In genomic region chr17:81420769-81421462, GRCh38 we compare ENCODE assay signal across 11 cellular contexts. TPM values are rescaled to one million over a fixed set of nuclear protein-coding genes. Genes with fewer than 3 reads are reported as not detected.
DNase-seq lines count a peak whose midpoint lies in the region; ATAC-seq and TF ChIP-seq lines count a peak whose summit lies in the region.
"Had no signal": no experiment of that assay in that cellular context is flagged by ENCODE, and none has a peak within 500 bp of the region (broad histone marks: within the 10 kb centered on the region; RNA-seq: fewer than 3 reads in every experiment).

No MANE protein-coding gene starts in this region.

- no peaks in the 10 kb centered on the region for H3K27me3 ChIP-seq in ovary

- peak overlapping the region; percentile 77 for H3K9ac ChIP-seq in SK-N-MC (ENCODE audit: insufficient read length)

- CTCF ChIA-PET in WTC11 (lab: Charles Lee): interaction anchor here (0.9 to 3.6 kb wide), 5 partner anchors 10 to 102 kb away, joined by 3 to 22 read pairs (median 5); no protein-coding TSS in a partner anchor

- no peak overlapping the region for H3K4me3 Mint-ChIP-seq in WTC11
- H3K4me3 Mint-ChIP-seq: activated naive CD8-positive, alpha-beta T cell treated with anti-CD3 and anti-CD28 coated beads, Interleukin-2, amount 50 U/mL, for 24 hours had no signal

- H3K9me3 ChIP-seq in SK-N-MC (ENCODE audit: low read depth, low read length): no peaks in the 10 kb centered on the region
- no peaks in the 10 kb centered on the region for H3K9me3 ChIP-seq in ovary

- no peak for TF ChIP-seq EP300 in ovary (IDR thresholded peaks at IDR 0.05)

- H3K27ac ChIP-seq in SK-N-MC (peak overlapping the region; percentile 98), ovary (peak overlapping the region; percentile 65 to 90)

- no peaks in the 10 kb centered on the region for H3K36me3 Mint-ChIP-seq in WTC11

- TF ChIP-seq CTCF in ovary (IDR thresholded peaks at IDR 0.05) (no peak), WTC11 (IDR thresholded peaks at IDR 0.05) (no peak)

- H3K9me3 Mint-ChIP-seq in WTC11: no peaks in the 10 kb centered on the region
- H3K9me3 Mint-ChIP-seq: activated naive CD8-positive, alpha-beta T cell treated with anti-CD3 and anti-CD28 coated beads, Interleukin-2, amount 50 U/mL, for 24 hours had no signal

- 48 to 78% (median 60%) methylated on average over 13 to 24 of the region's 24 CpGs for WGBS in ovary, 3 donors

- H3K4me3 ChIP-seq in SK-N-MC: no peak overlapping the region
- H3K4me3 ChIP-seq in ovary: no peak overlapping the region

- H3K36me3 ChIP-seq in SK-N-MC (ENCODE audit: insufficient read depth, low read length): peaks cover 6% of the 10 kb centered on the region; the same call in 1 of the 2 replicates
- H3K36me3 ChIP-seq in ovary: no peaks in the 10 kb centered on the region

- DNase-seq in A172 (ENCODE audit: low spot score) (peak; percentile 50), SK-N-MC (ENCODE audit: low read depth, low spot score) (no peak), globus pallidus (ENCODE audit: low spot score) (peak; percentile 88), ovary (peak; percentile 74 to 87 (median 81)), GOT3 (lab: John Stamatoyannopoulos, UW) (no peak), NCI-H2227 (lab: John Stamatoyannopoulos, UW; ENCODE audit: unreplicated experiment) (no peak), WTC11 (ENCODE audit: low spot score) (no peak), cortex of kidney (lab: John Stamatoyannopoulos, UW) (no peak)
- DNase-seq: activated CD4-positive, alpha-beta T cell treated with anti-CD3 and anti-CD28 coated beads, Interleukin-2, amount 50 U/mL, for 48 hours; activated naive CD8-positive, alpha-beta T cell treated with anti-CD3 and anti-CD28 coated beads, Interleukin-2, amount 50 U/mL, for 24 hours; NCI-H1417 had no signal

- no peak for TF ChIP-seq POLR2A in ovary (IDR thresholded peaks at IDR 0.05)

- no peaks in the 10 kb centered on the region for H3K4me1 Mint-ChIP-seq in WTC11
- H3K4me1 Mint-ChIP-seq: activated naive CD8-positive, alpha-beta T cell treated with anti-CD3 and anti-CD28 coated beads, Interleukin-2, amount 50 U/mL, for 24 hours had no signal

- peaks cover 48% of the 10 kb centered on the region for H3K4me1 ChIP-seq in ovary (ENCODE audit: insufficient read depth)

- ATAC-seq in WTC11: no peak
- ATAC-seq: activated naive CD8-positive, alpha-beta T cell treated with anti-CD3 and anti-CD28 coated beads, Interleukin-2, amount 50 U/mL, for 24 hours had no signal

- intact Hi-C loops in ovary (cut with DNase I): loop anchor here in 1 of 4 donors (10.0 kb wide), 1 partner anchor 64 kb away; no protein-coding TSS in a partner anchor

- POLR2A ChIA-PET in WTC11 (lab: Charles Lee): no interaction called here

- H3K27ac Mint-ChIP-seq in WTC11: no peak overlapping the region
- H3K27ac Mint-ChIP-seq: activated naive CD8-positive, alpha-beta T cell treated with anti-CD3 and anti-CD28 coated beads, Interleukin-2, amount 50 U/mL, for 24 hours had no signal

- H3K27me3 Mint-ChIP-seq in WTC11 (ENCODE audit: low read depth): no peaks in the 10 kb centered on the region

TF ChIP-seq in WTC11, 78 proteins besides CTCF, POLR2A, EP300 and RAD21:
- TF ChIP-seq ZNF232 (CRISPR knock-in tag; IDR thresholded peaks at IDR 0.05) (no peak), E2F5 (CRISPR knock-in tag; IDR thresholded peaks at IDR 0.05) (no peak), ZNF416 (CRISPR knock-in tag; IDR thresholded peaks at IDR 0.05) (no peak), GABPB1 (CRISPR knock-in tag; IDR thresholded peaks at IDR 0.05) (no peak), ATF3 (CRISPR knock-in tag; conservative IDR thresholded peaks at IDR 0.05) (no peak), HMGXB4 (CRISPR knock-in tag; IDR thresholded peaks at IDR 0.05) (no peak), FOXP4 (CRISPR knock-in tag; IDR thresholded peaks at IDR 0.05) (no peak), ERG (CRISPR knock-in tag; IDR thresholded peaks at IDR 0.05) (no peak), HMGA2 (CRISPR knock-in tag; IDR thresholded peaks at IDR 0.05) (no peak), MYBL2 (CRISPR knock-in tag; IDR thresholded peaks at IDR 0.05) (no peak), SMAD4 (CRISPR knock-in tag; IDR thresholded peaks at IDR 0.05) (no peak)

RNA-seq across cellular contexts. Expression of gene BAHCC1, which starts 25.7 kb away (rescaled TPM):
- total RNA-seq in A172 (2014; rRNA removed; shearing (Covaris generic)): 0.95 and 2.0 TPM in 2 replicates
- total RNA-seq in ovary (10 to 100 TPM in 6 of 7 donors, 1 to 10 TPM in 1; 7.6 to 31.9 (median 24.2) TPM), WTC11 (2021) (17.1 to 29.8 TPM (median 21.5 TPM) in 3 replicates)
- polyA plus RNA-seq in ovary: 10 to 100 TPM in 1 of 2 donors, 1 to 10 TPM in 1; 1.9 to 16.0 TPM

Comparison
In these comparisons a context has a peak if more than half of its experiments do, and no peak if none do; other contexts are left out.
1. DNase-seq: peak in A172 (single experiment), globus pallidus (single experiment) and ovary (5 of 5); none in SK-N-MC (single experiment), GOT3 (single experiment), NCI-H2227 (single experiment), WTC11 (single experiment) and cortex of kidney (single experiment).